ENCODE assay signal across 8 cellular contexts in genomic region chr3:179147571-179148445, GRCh38. TPM values are rescaled to one million over a fixed set of nuclear protein-coding genes. Genes with fewer than 3 reads are reported as not detected.
DNase-seq lines count a peak whose midpoint lies in the region; ATAC-seq and TF ChIP-seq lines count a peak whose summit lies in the region.

Gene PIK3CA, plus strand, starts transcription at chr3:179148357. Its CDS starts 50,469 bp downstream, at chr3:179198826.

- peaks cover 0 to 9% of the 10 kb centered on the region in 2 donors for H3K27me3 ChIP-seq in mucosa of rectum (ENCODE audit: control insufficient read depth in 2 of 2, insufficient read depth in 2 of 2, low read length in 2 of 2)

- peak within 1 kb of the TSS; percentile 96 for H3K27ac ChIP-seq in mucosa of rectum (ENCODE audit: low read depth in 2 of 2, low read length in 2 of 2)

- no peaks in the 10 kb centered on the region for H3K9me3 ChIP-seq in mucosa of rectum (ENCODE audit: control insufficient read depth in 2 of 2, low read length in 2 of 2)

- peak within 1 kb of the TSS; percentile 97 to 98 (median 97) for H3K27ac Mint-ChIP-seq in IgD-negative memory B cell

- H3K4me3 ChIP-seq in mucosa of rectum (ENCODE audit: low read length in 2 of 2): peak within 1 kb of the TSS; percentile 68 to 98

- peak; percentile 73 for ATAC-seq in GM21529 (IDR thresholded peaks at IDR 0.05; ENCODE audit: unreplicated experiment)

- H3K4me3 Mint-ChIP-seq in IgD-negative memory B cell: peak within 1 kb of the TSS; percentile 94 to 96 (median 96)

- peak within 1 kb of the TSS; percentile 86 to 96 for H3K9ac ChIP-seq in mucosa of rectum (ENCODE audit: low read depth in 1 of 2, low read length in 2 of 2)

- peaks cover 16 to 31% (median 25%) of the 10 kb centered on the region in 3 donors for H3K4me1 Mint-ChIP-seq in IgD-negative memory B cell

- DNase-seq in DMS 273 treated with DMSO at 0.1 percent for 48 hours (lab: John Stamatoyannopoulos, UW): peak; percentile 99
- DNase-seq in OCI-M2 (lab: John Stamatoyannopoulos, UW; ENCODE audit: unreplicated experiment): peak; percentile 71
- DNase-seq in activated T-cell treated with anti-CD3 and anti-CD28 coated beads for 4 hours: peak; percentile 89
- DNase-seq in erythroblast (lab: John Stamatoyannopoulos, UW): peak; percentile 96 to 97
- DNase-seq in stimulated activated CD8-positive, alpha-beta memory T cell treated with anti-CD3 and anti-CD28 coated beads, Interleukin-4, amount 100 ng/mL, for 48 hours: peak; percentile 91

- no peaks in the 10 kb centered on the region for H3K9me3 Mint-ChIP-seq in IgD-negative memory B cell

- TF ChIP-seq POLR2A in erythroblast (IDR thresholded peaks at IDR 0.05; ENCODE audit: low read length): peak; percentile 41

- H3K4me1 ChIP-seq in mucosa of rectum (ENCODE audit: control insufficient read depth in 2 of 2, insufficient read depth in 2 of 2, low read length in 2 of 2): peaks cover 7 to 9% of the 10 kb centered on the region in 2 donors

- H3K36me3 ChIP-seq in mucosa of rectum (ENCODE audit: control insufficient read depth in 2 of 2, insufficient read depth in 2 of 2, low read length in 2 of 2): no peaks in the 10 kb centered on the region

- H3K36me3 Mint-ChIP-seq in IgD-negative memory B cell: no peaks in the 10 kb centered on the region

- H3K27me3 Mint-ChIP-seq in IgD-negative memory B cell: peaks cover 4% of the 10 kb centered on the region

RNA-seq across cellular contexts. Expression of gene PIK3CA, which starts in this region (rescaled TPM):
- polyA plus RNA-seq in IgD-negative memory B cell: 11.7 TPM

Comparison
In these comparisons a context has a peak if more than half of its experiments do, and no peak if none do; other contexts are left out.
1. Peak in every context shown above with its lines: DNase-seq, ATAC-seq, H3K4me3 ChIP-seq and H3K27ac ChIP-seq.